ENCODE assay signal across 8 cellular contexts in genomic region chr17:43020789-43021738, GRCh38. TPM values are rescaled to one million over a fixed set of nuclear protein-coding genes. Genes with fewer than 3 reads are reported as not detected.
DNase-seq lines count a peak whose midpoint lies in the region; ATAC-seq and TF ChIP-seq lines count a peak whose summit lies in the region.

No MANE protein-coding gene starts in this region.

- TF ChIP-seq POLR2A in lower leg skin (IDR thresholded peaks at IDR 0.05) (no peak), suprapubic skin (IDR thresholded peaks at IDR 0.05) (peak in 1 of 2 donors; percentile 52)

- H3K27me3 ChIP-seq in effector memory CD4-positive, alpha-beta T cell (replicated peaks; ENCODE audit: control insufficient read depth, insufficient read depth, low read length, poor library complexity, severe bottlenecking): no peaks in the 10 kb centered on the region
- H3K27me3 ChIP-seq in suprapubic skin: no peaks in the 10 kb centered on the region

- no peak for ATAC-seq in GM21528 (IDR thresholded peaks at IDR 0.05; ENCODE audit: low FRiP score, unreplicated experiment)

- DNase-seq in DMS53 (lab: John Stamatoyannopoulos, UW) (peak; percentile 70), DMS53 treated with DMSO at 0.1 percent for 48 hours (lab: John Stamatoyannopoulos, UW; ENCODE audit: unreplicated experiment) (no peak), LHCN-M2 (ENCODE audit: low read depth) (peak; percentile 79), UCSD-AML1 (lab: John Stamatoyannopoulos, UW; ENCODE audit: unreplicated experiment) (peak; percentile 58), lower leg skin (ENCODE audit: low spot score in 2 of 2) (peak; percentile 87 to 97), suprapubic skin (ENCODE audit: low spot score in 2 of 2) (peak; percentile 91 to 92)
- DNase-seq in effector memory CD4-positive, alpha-beta T cell: peak in 1 of 3 donors; percentile 17

- H3K27ac ChIP-seq in effector memory CD4-positive, alpha-beta T cell (ENCODE audit: insufficient read depth, low read length, poor library complexity, severe bottlenecking): peak overlapping the region; percentile 61
- peak overlapping the region; percentile 91 for H3K27ac ChIP-seq in suprapubic skin

- no peak for TF ChIP-seq CTCF in lower leg skin (IDR thresholded peaks at IDR 0.05)
- TF ChIP-seq CTCF in suprapubic skin (IDR thresholded peaks at IDR 0.05): no peak

- TF ChIP-seq EP300 in suprapubic skin (IDR thresholded peaks at IDR 0.05): no peak

- H3K36me3 ChIP-seq in effector memory CD4-positive, alpha-beta T cell (ENCODE audit: control insufficient read depth, insufficient read depth, low read length): no peaks in the 10 kb centered on the region
- peaks cover 19% of the 10 kb centered on the region for H3K36me3 ChIP-seq in suprapubic skin

- H3K4me3 ChIP-seq in effector memory CD4-positive, alpha-beta T cell (ENCODE audit: insufficient read depth, low read depth, low read length, poor library complexity, severe bottlenecking): peak overlapping the region; percentile 96
- peak overlapping the region; percentile 99 for H3K4me3 ChIP-seq in lower leg skin (ENCODE audit: low read depth, poor library complexity, severe bottlenecking)
- H3K4me3 ChIP-seq in suprapubic skin: peak overlapping the region; percentile 95

- intact Hi-C loops in lower leg skin (cut with DNase I; ENCODE audit: low total_unique reads): loop anchor here (10.0 kb wide), 1 partner anchor 294 kb away; no protein-coding TSS in a partner anchor

- H3K4me1 ChIP-seq in effector memory CD4-positive, alpha-beta T cell (ENCODE audit: control insufficient read depth, insufficient read depth, low read length, poor library complexity, severe bottlenecking): peaks cover 17% of the 10 kb centered on the region
- peaks cover 65% of the 10 kb centered on the region for H3K4me1 ChIP-seq in suprapubic skin

- 21 to 26% methylated on average over 29 to 36 of the region's 40 CpGs for WGBS in lower leg skin, 2 donors
- 32% methylated on average over 27 of the region's 40 CpGs for WGBS in suprapubic skin

- no peaks in the 10 kb centered on the region for H3K9me3 ChIP-seq in effector memory CD4-positive, alpha-beta T cell (ENCODE audit: control insufficient read depth, low read length)
- H3K9me3 ChIP-seq in suprapubic skin: no peaks in the 10 kb centered on the region

RNA-seq across cellular contexts. Expression of gene VAT1, which starts 1.1 kb away (rescaled TPM):
- total RNA-seq in LHCN-M2 (2014; rRNA removed) (248 and 297 TPM in 2 replicates), lower leg skin (100 to 1,000 TPM; 209 to 329 (median 254) TPM), suprapubic skin (100 to 1,000 TPM; 125 to 234 (median 188) TPM)
- polyA plus RNA-seq in LHCN-M2 (2012): 600 TPM

RNA-seq across cellular contexts. Expression of gene RND2, which starts 4.0 kb away (rescaled TPM):
- 0.06 TPM in 1 of 2 replicates, not detected in the other for total RNA-seq in LHCN-M2 (2014; rRNA removed)
- polyA plus RNA-seq in LHCN-M2 (2012): 0.06 TPM
- 1 to 10 TPM in 2 of 4 donors, under 1 TPM in 2; 0.65 to 2.7 (median 1.0) TPM for total RNA-seq in lower leg skin
- total RNA-seq in suprapubic skin: 1 to 10 TPM in 3 of 4 donors, under 1 TPM in 1; 0.79 to 2.1 (median 1.8) TPM

RNA-seq across cellular contexts. Expression of gene IFI35, which starts 14.5 kb away (rescaled TPM):
- total RNA-seq in LHCN-M2 (2014; rRNA removed) (12.6 and 26.3 TPM in 2 replicates), lower leg skin (10 to 100 TPM in 3 of 4 donors, 1 to 10 TPM in 1; 7.6 to 18.5 (median 16.9) TPM), suprapubic skin (10 to 100 TPM in 3 of 4 donors, 1 to 10 TPM in 1; 9.0 to 18.0 (median 13.7) TPM)
- 20.3 TPM for polyA plus RNA-seq in LHCN-M2 (2012)

RNA-seq across cellular contexts. Expression of gene RPL27, which starts 22.8 kb away (rescaled TPM):
- total RNA-seq in LHCN-M2 (2014; rRNA removed) (676 and 967 TPM in 2 replicates), lower leg skin (1,000 to 10,000 TPM; 1,091 to 1,783 (median 1,434) TPM), suprapubic skin (1,000 to 10,000 TPM in 3 of 4 donors, 100 to 1,000 TPM in 1; 968 to 1,986 (median 1,251) TPM)
- 4,333 TPM for polyA plus RNA-seq in LHCN-M2 (2012)

RNA-seq across cellular contexts. Expression of gene RUNDC1, which starts 40.7 kb away (rescaled TPM):
- total RNA-seq in LHCN-M2 (2014; rRNA removed) (9.4 and 9.6 TPM in 2 replicates), lower leg skin (10 to 100 TPM; 12.6 to 16.0 (median 13.0) TPM), suprapubic skin (10 to 100 TPM; 13.9 to 18.9 (median 16.2) TPM)
- 9.1 TPM for polyA plus RNA-seq in LHCN-M2 (2012)
